In genomic region chr16:23716484-23716883, GRCh38 we compare ENCODE assay signal across 12 cellular contexts. TPM values are rescaled to one million over a fixed set of nuclear protein-coding genes. Genes with fewer than 3 reads are reported as not detected.
"Had no signal": no experiment of that assay in that cellular context is flagged by ENCODE, and none has a peak within 500 bp of the region (broad histone marks: within the 10 kb centered on the region; RNA-seq: fewer than 3 reads in every experiment).

No MANE protein-coding gene starts in this region.

- FAIRE-seq: H1, H54 had no signal

- DNase-seq: GM23248, GOT3, H7, H9, HCEC 1CT, HFFc6 had no signal

- H3K4me2 ChIP-seq: GM23338 had no signal

- H3K4me3 ChIP-seq: GM23248, GM23338, HAP-1 had no signal

- ATAC-seq: GM23338, HCT116 had no signal

- H3K9me3 ChIP-seq: HAP-1 had no signal

- H3K27ac Mint-ChIP-seq: GM23338, H9, HFFc6 had no signal

- H3K4me1 ChIP-seq: HAP-1 had no signal

- H3K9ac ChIP-seq: GM23248 had no signal

- H3K9me3 Mint-ChIP-seq: HFFc6 had no signal

- H2AFZ ChIP-seq: GM23248, GM23338 had no signal

- H3K36me3 ChIP-seq: HAP-1 had no signal

- H3K27ac ChIP-seq: GM23248 had no signal

- H3K4me3 Mint-ChIP-seq: GM23338, H9, HFFc6 had no signal

RNA-seq across cellular contexts. Expression of gene ERN2, which starts 3.5 kb away (rescaled TPM):
- total RNA-seq: GM23248, H4, HFFc6 had no signal
- polyA plus RNA-seq: GM23248 had no signal

RNA-seq across cellular contexts. Expression of gene CHP2, which starts 38.3 kb away (rescaled TPM):
- total RNA-seq: GM23248, H4, HFFc6 had no signal
- polyA plus RNA-seq: GM23248 had no signal
